ENCODE assay signal across 8 cellular contexts in the genomic region with DNA sequence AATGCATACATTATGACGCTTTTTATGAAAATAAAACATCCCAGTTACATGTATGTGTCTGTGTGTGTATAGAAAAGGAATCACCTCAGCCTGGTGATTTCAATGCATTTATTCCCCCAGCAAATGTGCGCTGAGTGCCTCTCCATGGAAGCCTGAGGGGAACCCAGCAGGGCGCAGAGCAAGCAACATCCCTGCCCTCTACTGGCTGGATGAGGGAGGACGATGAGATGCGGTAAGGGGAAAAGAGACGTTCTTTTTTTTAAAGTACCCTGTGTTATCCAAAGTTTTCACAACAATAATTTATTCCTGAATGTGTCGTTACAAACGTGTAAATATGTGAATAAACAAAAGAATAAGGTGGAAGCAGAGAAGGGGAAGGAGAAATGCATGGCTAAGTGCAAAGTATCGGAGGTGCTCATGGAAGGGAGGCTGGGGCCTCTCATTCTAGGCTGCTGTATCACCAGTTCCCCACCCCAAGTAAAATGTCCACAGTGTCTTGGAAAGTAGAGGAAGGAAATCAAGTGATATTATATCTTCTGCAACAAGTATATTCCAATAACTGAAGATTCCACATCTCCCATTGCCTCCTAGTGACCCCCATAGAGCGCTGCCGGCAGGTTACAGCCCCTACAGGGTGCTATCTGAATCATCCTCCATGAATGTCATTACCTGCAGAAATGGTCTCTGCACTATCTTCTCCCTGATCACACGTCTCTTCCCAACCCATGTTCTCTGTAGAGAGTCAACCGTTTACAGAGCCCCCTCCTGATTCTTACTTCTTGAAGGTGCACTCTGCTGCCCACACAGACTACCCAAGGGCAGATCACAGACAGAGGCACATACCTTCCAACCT. TPM values are rescaled to one million over a fixed set of nuclear protein-coding genes. Genes with fewer than 3 reads are reported as not detected.
DNase-seq lines count a peak whose midpoint lies in the region; ATAC-seq and TF ChIP-seq lines count a peak whose summit lies in the region.

No MANE protein-coding gene starts in this region.

- DNase-seq in NCI-H510A treated with DMSO at 0.1 percent for 48 hours (lab: John Stamatoyannopoulos, UW) (peak; percentile 36), NCI-H510A (lab: John Stamatoyannopoulos, UW) (no peak), NCI-H69 (lab: John Stamatoyannopoulos, UW) (peak; percentile 63), colonic mucosa (no peak), medulla oblongata (ENCODE audit: extremely low spot score) (peak; percentile 33), HuH-7.5 (ENCODE audit: low spot score) (no peak), cerebellum (ENCODE audit: low spot score) (no peak)

- intact Hi-C loops in colonic mucosa (cut with DNase I): no loop called here

- peak; percentile 55 for TF ChIP-seq CTCF in colonic mucosa (IDR thresholded peaks at IDR 0.05)

- H3K4me1 ChIP-seq in colonic mucosa: no peaks in the 10 kb centered on the region

- ATAC-seq in GM21825 (IDR thresholded peaks at IDR 0.05; ENCODE audit: unreplicated experiment): peak; percentile 65

- H3K4me3 ChIP-seq in colonic mucosa: no peak overlapping the region

- H3K36me3 ChIP-seq in colonic mucosa: no peaks in the 10 kb centered on the region

- no peak overlapping the region for H3K9ac ChIP-seq in colonic mucosa (ENCODE audit: low read depth in 2 of 2, low read length in 2 of 2)

- no peaks in the 10 kb centered on the region for H3K9me3 ChIP-seq in colonic mucosa

- no peaks in the 10 kb centered on the region for H3K27me3 ChIP-seq in colonic mucosa

- no peak overlapping the region for H3K27ac ChIP-seq in colonic mucosa

RNA-seq across cellular contexts. Expression of gene ABLIM3, which starts 13.0 kb away (rescaled TPM):
- total RNA-seq in colonic mucosa: 1 to 10 TPM; 2.3 to 4.1 TPM
- 43.3 TPM for total RNA-seq in cerebellum

Comparison
In these comparisons a context has a peak if more than half of its experiments do, and no peak if none do; other contexts are left out.
1. DNase-seq: peak in NCI-H510A treated with DMSO at 0.1 percent for 48 hours (single experiment), NCI-H69 (single experiment) and medulla oblongata (single experiment); none in NCI-H510A (single experiment), colonic mucosa (single experiment), HuH-7.5 (single experiment) and cerebellum (single experiment).